5 cellular contexts compared by ENCODE assay signal in genomic region chr1:207436746-207437145, GRCh38. TPM values are rescaled to one million over a fixed set of nuclear protein-coding genes. Genes with fewer than 3 reads are reported as not detected.
"Had no signal": no experiment of that assay in that cellular context is flagged by ENCODE, and none has a peak within 500 bp of the region (broad histone marks: within the 10 kb centered on the region; RNA-seq: fewer than 3 reads in every experiment).

No MANE protein-coding gene starts in this region.

RNA-seq across cellular contexts. Expression of gene CR2, which starts 17.4 kb away (rescaled TPM):
- total RNA-seq: subcutaneous adipose tissue, suprapubic skin, tibial nerve, ureter, vagina had no signal
